ENCODE assay signal across 35 cellular contexts in genomic region chr3:58377168-58377567, GRCh38.
"Had no signal": no experiment of that assay in that cellular context is flagged by ENCODE, and none has a peak within 500 bp of the region (broad histone marks: within the 10 kb centered on the region; RNA-seq: fewer than 3 reads in every experiment).

No MANE protein-coding gene starts in this region.

- H3K4me3 ChIP-seq: K562, MG63, PC-9, SJCRH30, SK-N-MC had no signal

- H3K27ac Mint-ChIP-seq: activated CD4-positive, alpha-beta memory T cell treated with anti-CD3 and anti-CD28 coated beads for 36 hours; activated CD4-positive, alpha-beta T cell treated with anti-CD3 and anti-CD28 coated beads for 36 hours; activated CD8-positive, alpha-beta memory T cell treated with anti-CD3 and anti-CD28 coated beads, Interleukin-2, amount 10 ng/mL, durations not matched to agents 7 days and 5 days; activated naive CD8-positive, alpha-beta T cell treated with anti-CD3 and anti-CD28 coated beads for 36 hours; activated T-cell treated with anti-CD3 and anti-CD28 coated beads, Interleukin-2, amount 50 U/mL, for 72 hours; activated T-helper 17 cell treated with anti-CD3 and anti-CD28 coated beads, Interleukin-2, amount 50 U/mL, for 72 hours; T-helper 1 cell treated with Interleukin-12 subunit alpha and Interleukin-12 subunit beta and Interleukin-4 antibody, amounts not matched to agents 30 μg/mL and 1 μg/mL, for 36 hours; T-helper 2 cell treated with Interferon-gamma antibody and Interleukin-4, amounts not matched to agents 5 μg/mL and 100 μg/mL, for 36 hours had no signal

- H3K27ac ChIP-seq: brain microvascular endothelial cell, PC-9, SJCRH30, SK-N-MC had no signal

- ATAC-seq: activated CD4-positive, alpha-beta T cell treated with anti-CD3 and anti-CD28 coated beads for 36 hours; activated CD4-positive, CD25-positive, alpha-beta regulatory T cell treated with anti-CD3 and anti-CD28 coated beads, Interleukin-2, amount 50 U/mL, for 24 hours; activated CD8-positive, alpha-beta memory T cell treated with anti-CD3 and anti-CD28 coated beads, Interleukin-2, amount 10 ng/mL, durations not matched to agents 7 days and 5 days; activated T-cell treated with anti-CD3 and anti-CD28 coated beads, Interleukin-2, amount 50 U/mL, for 72 hours; activated T-helper 17 cell treated with anti-CD3 and anti-CD28 coated beads, Interleukin-2, amount 50 U/mL, for 72 hours; K562 had no signal

- H3K4me2 ChIP-seq: PC-9 had no signal

- DNase-seq: activated CD4-positive, alpha-beta memory T cell treated with anti-CD3 and anti-CD28 coated beads for 36 hours; activated CD4-positive, alpha-beta T cell treated with anti-CD3 and anti-CD28 coated beads for 36 hours; activated CD4-positive, alpha-beta T cell treated with anti-CD3 and anti-CD28 coated beads, Interleukin-2, amount 50 U/mL, for 1 hour; activated CD8-positive, alpha-beta memory T cell treated with anti-CD3 and anti-CD28 coated beads for 24 hours; activated CD8-positive, alpha-beta memory T cell treated with anti-CD3 and anti-CD28 coated beads, Interleukin-2, amount 10 ng/mL, durations not matched to agents 7 days and 5 days; activated CD8-positive, alpha-beta memory T cell treated with anti-CD3 and anti-CD28 coated beads, Interleukin-2, amount 50 U/mL, for 48 hours; activated effector memory CD4-positive, alpha-beta T cell treated with anti-CD3 and anti-CD28 coated beads, Interleukin-2, amount 50 U/mL, for 16 hours; activated naive CD4-positive, alpha-beta T cell; activated naive CD4-positive, alpha-beta T cell treated with anti-CD3 and anti-CD28 coated beads, Interleukin-2, amount 50 U/mL, for 16 hours; activated naive CD8-positive, alpha-beta T cell treated with anti-CD3 and anti-CD28 coated beads for 36 hours; activated T-cell treated with anti-CD3 and anti-CD28 coated beads, Interleukin-2, amount 50 U/mL, for 72 hours; amniotic stem cell; aorta; brain microvascular endothelial cell; IMR-90; Kasumi-1; MG63; NCI-H1048; NCI-H1105 treated with DMSO at 0.1 percent for 48 hours; NCI-H1436 treated with DMSO at 0.1 percent for 48 hours; NCI-H1694 treated with DMSO at 0.1 percent for 48 hours; NCI-H2029; NCI-H345; NCI-H524 treated with DMSO at 0.1 percent for 48 hours; PC-9; Right ventricle myocardium superior; SJCRH30 had no signal

- H3K9me3 ChIP-seq: MG63, SJCRH30 had no signal

- FAIRE-seq: K562, TTC549 had no signal

- H3K4me1 Mint-ChIP-seq: activated CD4-positive, alpha-beta T cell treated with anti-CD3 and anti-CD28 coated beads for 36 hours; activated CD8-positive, alpha-beta memory T cell treated with anti-CD3 and anti-CD28 coated beads, Interleukin-2, amount 10 ng/mL, durations not matched to agents 7 days and 5 days; activated naive CD8-positive, alpha-beta T cell treated with anti-CD3 and anti-CD28 coated beads for 36 hours; activated T-helper 17 cell treated with anti-CD3 and anti-CD28 coated beads, Interleukin-2, amount 50 U/mL, for 72 hours; central memory CD8-positive, alpha-beta T cell had no signal

- H3K36me3 Mint-ChIP-seq: activated naive CD8-positive, alpha-beta T cell treated with anti-CD3 and anti-CD28 coated beads for 36 hours had no signal

- H2AFZ ChIP-seq: PC-9 had no signal

- H3K36me3 ChIP-seq: brain microvascular endothelial cell, MG63, SJCRH30 had no signal

- H3K4me3 Mint-ChIP-seq: activated CD4-positive, alpha-beta memory T cell treated with anti-CD3 and anti-CD28 coated beads for 36 hours; activated CD4-positive, alpha-beta T cell treated with anti-CD3 and anti-CD28 coated beads for 36 hours; activated CD8-positive, alpha-beta memory T cell treated with anti-CD3 and anti-CD28 coated beads, Interleukin-2, amount 10 ng/mL, durations not matched to agents 7 days and 5 days; activated naive CD8-positive, alpha-beta T cell treated with anti-CD3 and anti-CD28 coated beads for 36 hours; activated T-cell treated with anti-CD3 and anti-CD28 coated beads, Interleukin-2, amount 50 U/mL, for 72 hours; activated T-helper 17 cell treated with anti-CD3 and anti-CD28 coated beads, Interleukin-2, amount 50 U/mL, for 72 hours; central memory CD8-positive, alpha-beta T cell; T-helper 1 cell treated with Interleukin-12 subunit alpha and Interleukin-12 subunit beta and Interleukin-4 antibody, amounts not matched to agents 30 μg/mL and 1 μg/mL, for 36 hours; T-helper 2 cell treated with Interferon-gamma antibody and Interleukin-4, amounts not matched to agents 5 μg/mL and 100 μg/mL, for 36 hours had no signal

- H3K9me3 Mint-ChIP-seq: activated CD4-positive, alpha-beta memory T cell treated with anti-CD3 and anti-CD28 coated beads for 36 hours; activated naive CD8-positive, alpha-beta T cell treated with anti-CD3 and anti-CD28 coated beads for 36 hours; activated T-cell treated with anti-CD3 and anti-CD28 coated beads, Interleukin-2, amount 50 U/mL, for 72 hours; activated T-helper 17 cell treated with anti-CD3 and anti-CD28 coated beads, Interleukin-2, amount 50 U/mL, for 72 hours; central memory CD8-positive, alpha-beta T cell; T-helper 1 cell treated with Interleukin-12 subunit alpha and Interleukin-12 subunit beta and Interleukin-4 antibody, amounts not matched to agents 30 μg/mL and 1 μg/mL, for 36 hours; T-helper 2 cell treated with Interferon-gamma antibody and Interleukin-4, amounts not matched to agents 5 μg/mL and 100 μg/mL, for 36 hours had no signal

- H3K27me3 ChIP-seq: brain microvascular endothelial cell, MG63, SJCRH30 had no signal
